Comparison of ENCODE assay signal across 8 cellular contexts in genomic region chr20:1437222-1437904, GRCh38. TPM values are rescaled to one million over a fixed set of nuclear protein-coding genes. Genes with fewer than 3 reads are reported as not detected.
A peak's percentile ranks its signal among the peaks of the same experiment; 100 is the strongest.
DNase-seq lines count a peak whose midpoint lies in the region; ATAC-seq and TF ChIP-seq lines count a peak whose summit lies in the region.

No MANE protein-coding gene starts in this region.

- no peak overlapping the region for H2AK5ac ChIP-seq in neuronal stem cell (ENCODE audit: low read depth, low read length)

- H3K4me3 ChIP-seq in fibroblast of pulmonary artery (replicated peaks; ENCODE audit: low read depth, low read length) = no peak overlapping the region
- H3K4me3 ChIP-seq in neuronal stem cell (ENCODE audit: low read length in 2 of 2) = no peak overlapping the region

- no peak overlapping the region for H2AFZ ChIP-seq in neuronal stem cell (ENCODE audit: low read length)

- H3K9ac ChIP-seq in neuronal stem cell (ENCODE audit: low read depth, low read length, poor library complexity) = no peak overlapping the region

- no CpG with 5 or more reads among the region's 7 CpGs for WGBS in neuronal stem cell (ENCODE audit: extremely low coverage in 2 of 2, insufficient read length in 2 of 2, insufficient replicate concordance in 1 of 2), 2 donors

- CTCF ChIA-PET in RWPE1 (lab: Yijun Ruan, JAX) = interaction anchor here (0.6 to 2.2 kb wide), 9 partner anchors 10 to 615 kb away, joined by 3 to 13 read pairs (median 3); no protein-coding TSS in a partner anchor

- TF ChIP-seq CTCF in RWPE1 (conservative IDR thresholded peaks at IDR 0.05; ENCODE audit: low read depth) = peak; percentile 96
- TF ChIP-seq CTCF in fibroblast of pulmonary artery (IDR thresholded peaks at IDR 0.05; ENCODE audit: low read length, missing control alignments) = peak; percentile 90

- POLR2A ChIA-PET in RWPE1 (lab: Yijun Ruan, JAX; ENCODE audit: low non-redundant PET) = no interaction called here

- no peak overlapping the region for H4K8ac ChIP-seq in neuronal stem cell (ENCODE audit: low read depth, low read length)

- H3K27me3 ChIP-seq in neuronal stem cell (ENCODE audit: control insufficient read depth in 3 of 3, insufficient read depth in 3 of 3, low read depth in 1 of 3, low read length in 3 of 3) = no peaks in the 10 kb centered on the region

- no peak overlapping the region for H2BK120ac ChIP-seq in neuronal stem cell (ENCODE audit: low read depth, low read length)

- no peak overlapping the region for H3K4me2 ChIP-seq in neuronal stem cell (ENCODE audit: insufficient read depth, low read length, poor library complexity, severe bottlenecking)

- no peak overlapping the region for H3K23ac ChIP-seq in neuronal stem cell (ENCODE audit: low read depth, low read length, poor library complexity)

- H2BK5ac ChIP-seq in neuronal stem cell (ENCODE audit: low read length) = no peak overlapping the region

- no peak overlapping the region for H4K91ac ChIP-seq in neuronal stem cell (ENCODE audit: low read depth, low read length, poor library complexity)

- H3K27ac ChIP-seq in RWPE1 (no peak overlapping the region), neuronal stem cell (replicated peaks; ENCODE audit: low read length) (no peak overlapping the region)

- H3K4me3 Mint-ChIP-seq in activated T-helper 1 cell treated with anti-CD3 and anti-CD28 coated beads, Interleukin-12 subunit alpha, Interleukin-12 subunit beta, Interleukin-2, Interleukin-4 antibody, amounts not matched to agents 30 ng/mL and 10 ng/mL and 1 ng/mL, durations not matched to agents 14 hours and 24 hours and 36 hours = no peak overlapping the region

- H3K4me1 ChIP-seq in neuronal stem cell (ENCODE audit: control insufficient read depth in 2 of 2, insufficient read depth in 1 of 2, low read depth in 1 of 2, low read length in 2 of 2) = no peaks in the 10 kb centered on the region

- ATAC-seq in GM19324 (IDR thresholded peaks at IDR 0.05; ENCODE audit: low FRiP score, unreplicated experiment) = no peak

- no peak overlapping the region for H3K4ac ChIP-seq in neuronal stem cell (ENCODE audit: low read length)

- intact Hi-C loops in activated T-helper 1 cell treated with anti-CD3 and anti-CD28 coated beads, Interleukin-12 subunit alpha, Interleukin-12 subunit beta, Interleukin-2, Interleukin-4 antibody, amounts not matched to agents 30 ng/mL and 10 ng/mL and 1 ng/mL, durations not matched to agents 14 hours and 24 hours and 36 hours (cut with micrococcal nuclease) = loop anchor here (1.0 to 5.0 kb wide), 6 partner anchors 44 to 320 kb away; partner anchors contain the start of genes FKBP1A, PSMF1 and RAD21L1

- peaks cover 35% of the 10 kb centered on the region for H3K4me1 Mint-ChIP-seq in activated T-helper 1 cell treated with anti-CD3 and anti-CD28 coated beads, Interleukin-12 subunit alpha, Interleukin-12 subunit beta, Interleukin-2, Interleukin-4 antibody, amounts not matched to agents 30 ng/mL and 10 ng/mL and 1 ng/mL, durations not matched to agents 14 hours and 24 hours and 36 hours (ENCODE audit: low read depth)

- H3K36me3 Mint-ChIP-seq in activated T-helper 1 cell treated with anti-CD3 and anti-CD28 coated beads, Interleukin-12 subunit alpha, Interleukin-12 subunit beta, Interleukin-2, Interleukin-4 antibody, amounts not matched to agents 30 ng/mL and 10 ng/mL and 1 ng/mL, durations not matched to agents 14 hours and 24 hours and 36 hours (ENCODE audit: low read depth) = peaks cover 21% of the 10 kb centered on the region

- H3K79me1 ChIP-seq in neuronal stem cell (ENCODE audit: low read depth, low read length) = no peaks in the 10 kb centered on the region

- H3K9me3 ChIP-seq in neuronal stem cell (replicated peaks in 1 of 2; ENCODE audit: control insufficient read depth in 2 of 2, insufficient read depth in 1 of 2, low read depth in 1 of 2, low read length in 2 of 2) = peaks cover 0 to 18% of the 10 kb centered on the region in 2 donors

- no peak overlapping the region for H3K14ac ChIP-seq in neuronal stem cell (ENCODE audit: low read length)

- H3K36me3 ChIP-seq in neuronal stem cell (replicated peaks in 1 of 2; ENCODE audit: control insufficient read depth in 2 of 2, insufficient read depth in 2 of 2, low read length in 2 of 2) = peaks cover 10 to 23% of the 10 kb centered on the region in 2 donors

- H2BK15ac ChIP-seq in neuronal stem cell (ENCODE audit: low read length) = no peak overlapping the region

- no peak overlapping the region for H3K18ac ChIP-seq in neuronal stem cell (ENCODE audit: low read length)

- H2BK12ac ChIP-seq in neuronal stem cell (ENCODE audit: low read length) = no peak overlapping the region

- no peak overlapping the region for H3K27ac Mint-ChIP-seq in activated T-helper 1 cell treated with anti-CD3 and anti-CD28 coated beads, Interleukin-12 subunit alpha, Interleukin-12 subunit beta, Interleukin-2, Interleukin-4 antibody, amounts not matched to agents 30 ng/mL and 10 ng/mL and 1 ng/mL, durations not matched to agents 14 hours and 24 hours and 36 hours

- peaks cover 17% of the 10 kb centered on the region for H3K27me3 Mint-ChIP-seq in activated T-helper 1 cell treated with anti-CD3 and anti-CD28 coated beads, Interleukin-12 subunit alpha, Interleukin-12 subunit beta, Interleukin-2, Interleukin-4 antibody, amounts not matched to agents 30 ng/mL and 10 ng/mL and 1 ng/mL, durations not matched to agents 14 hours and 24 hours and 36 hours (ENCODE audit: insufficient read depth)

- DNase-seq in ELR (ENCODE audit: low read depth) (peak; percentile 78), Kasumi-1 (lab: John Stamatoyannopoulos, UW) (peak; percentile 58 to 63), RWPE1 (ENCODE audit: low spot score) (peak; percentile 76), fibroblast of pulmonary artery (ENCODE audit: low read depth) (peak; percentile 92), neuronal stem cell (ENCODE audit: low spot score) (peak; percentile 63), stromal cell of bone marrow (ENCODE audit: low read depth) (peak; percentile 47)
- peak; percentile 66 for DNase-seq in activated T-helper 1 cell treated with anti-CD3 and anti-CD28 coated beads, Interleukin-12 subunit alpha, Interleukin-12 subunit beta, Interleukin-2, Interleukin-4 antibody, amounts not matched to agents 30 ng/mL and 10 ng/mL and 1 ng/mL, durations not matched to agents 14 hours and 24 hours and 36 hours (ENCODE audit: low spot score)

- H3K9me3 Mint-ChIP-seq in activated T-helper 1 cell treated with anti-CD3 and anti-CD28 coated beads, Interleukin-12 subunit alpha, Interleukin-12 subunit beta, Interleukin-2, Interleukin-4 antibody, amounts not matched to agents 30 ng/mL and 10 ng/mL and 1 ng/mL, durations not matched to agents 14 hours and 24 hours and 36 hours = peaks cover 3% of the 10 kb centered on the region

RNA-seq across cellular contexts. Expression of gene NSFL1C, which starts 29.3 kb away (rescaled TPM):
- total RNA-seq in activated T-helper 1 cell treated with anti-CD3 and anti-CD28 coated beads, Interleukin-12 subunit alpha, Interleukin-12 subunit beta, Interleukin-2, Interleukin-4 antibody, amounts not matched to agents 30 ng/mL and 10 ng/mL and 1 ng/mL, durations not matched to agents 14 hours and 24 hours and 36 hours = 108 and 111 TPM in 2 replicates
- polyA plus RNA-seq in neuronal stem cell (2013, experiment 1 of 2) = 66.4 TPM
- polyA plus RNA-seq in neuronal stem cell (2013, experiment 2 of 2) = 66.1 TPM

RNA-seq across cellular contexts. Expression of gene FKBP1A, which starts 44.5 kb away (rescaled TPM):
- 295 and 297 TPM in 2 replicates for total RNA-seq in activated T-helper 1 cell treated with anti-CD3 and anti-CD28 coated beads, Interleukin-12 subunit alpha, Interleukin-12 subunit beta, Interleukin-2, Interleukin-4 antibody, amounts not matched to agents 30 ng/mL and 10 ng/mL and 1 ng/mL, durations not matched to agents 14 hours and 24 hours and 36 hours
- polyA plus RNA-seq in neuronal stem cell (2013, experiment 1 of 2) = 179 TPM
- polyA plus RNA-seq in neuronal stem cell (2013, experiment 2 of 2) = 189 TPM

RNA-seq across cellular contexts. Expression of gene SIRPB2, which starts 53.9 kb away (rescaled TPM):
- total RNA-seq in activated T-helper 1 cell treated with anti-CD3 and anti-CD28 coated beads, Interleukin-12 subunit alpha, Interleukin-12 subunit beta, Interleukin-2, Interleukin-4 antibody, amounts not matched to agents 30 ng/mL and 10 ng/mL and 1 ng/mL, durations not matched to agents 14 hours and 24 hours and 36 hours = not detected in 2 replicates
- not detected for polyA plus RNA-seq in neuronal stem cell (2013, experiment 1 of 2)
- polyA plus RNA-seq in neuronal stem cell (2013, experiment 2 of 2) = not detected
